In the genomic region with DNA sequence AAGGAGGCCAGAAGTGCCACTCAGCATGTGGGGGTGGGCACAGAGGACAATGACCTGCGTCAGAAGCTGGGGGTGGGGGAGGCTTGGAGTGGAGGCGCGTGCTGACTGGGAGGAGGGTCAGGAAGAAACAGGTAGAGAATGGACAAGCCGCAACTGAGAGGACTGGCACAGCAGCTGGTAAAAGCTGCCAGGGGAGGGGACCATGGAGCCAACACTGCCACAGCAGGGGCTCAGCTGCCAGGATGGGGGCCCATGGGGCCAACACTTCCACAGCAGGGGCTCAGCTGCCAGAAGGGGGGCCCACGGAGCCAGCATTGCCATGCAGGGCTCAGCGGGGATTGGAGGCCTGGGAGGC, we compare ENCODE assay signal across 29 cellular contexts.
"Had no signal": no experiment of that assay in that cellular context is flagged by ENCODE, and none has a peak within 500 bp of the region (broad histone marks: within the 10 kb centered on the region; RNA-seq: fewer than 3 reads in every experiment).

No MANE protein-coding gene starts in this region.

- H3K4me2 ChIP-seq: neural progenitor cell had no signal

- H2AFZ ChIP-seq: neural progenitor cell had no signal

- H3K9ac ChIP-seq: neural progenitor cell had no signal

- DNase-seq: dermis blood vessel endothelial cell; effector memory CD4-positive, alpha-beta T cell; esophagus squamous epithelium; foreskin melanocyte; glutamatergic neuron; heart right ventricle; hypothalamus; immature natural killer cell; islet precursor cell; kidney glomerular epithelial cell; left colon; left ventricle myocardium superior; naive thymus-derived CD4-positive, alpha-beta T cell; nucleus accumbens; psoas muscle; right cardiac atrium; stimulated activated CD4-positive, alpha-beta T cell treated with anti-CD3 and anti-CD28 coated beads, Interleukin-15, amount 100 ng/mL, for 24 hours; stimulated activated CD4-positive, alpha-beta T cell treated with anti-CD3 and anti-CD28 coated beads, Interleukin-2, amount 100 ng/mL, for 48 hours; stimulated activated naive CD4-positive, alpha-beta T cell treated with Interleukin-2 at 50 U/mL for 16 hours; stomach; thyroid gland; trophoblast cell had no signal

- H3K27me3 ChIP-seq: esophagus squamous epithelium, heart right ventricle, neural progenitor cell, thyroid gland had no signal

- H3K9me3 ChIP-seq: esophagus squamous epithelium, psoas muscle, stomach, thyroid gland had no signal

- H3K36me3 Mint-ChIP-seq: mesothelial cell of epicardium had no signal

- H3K27ac ChIP-seq: coronary artery, esophagus squamous epithelium, heart right ventricle, neural progenitor cell, psoas muscle, skin epidermis, stomach, thyroid gland had no signal

- H3K4me3 ChIP-seq: coronary artery, esophagus squamous epithelium, heart right ventricle, lung, neural progenitor cell, psoas muscle, skin epidermis, stomach, thyroid gland had no signal

- H3K36me3 ChIP-seq: esophagus squamous epithelium, heart right ventricle, neural progenitor cell, stomach, thyroid gland had no signal

- H3K4me1 ChIP-seq: esophagus squamous epithelium, heart right ventricle, neural progenitor cell, psoas muscle, stomach had no signal

- H3K4me1 Mint-ChIP-seq: memory B cell; mesothelial cell of epicardium; naive thymus-derived CD4-positive, alpha-beta T cell; nephron; neural progenitor cell had no signal

- H3K4me3 Mint-ChIP-seq: immature natural killer cell; memory B cell; mesothelial cell of epicardium; naive thymus-derived CD4-positive, alpha-beta T cell; nephron; neural progenitor cell had no signal

- H3K27ac Mint-ChIP-seq: memory B cell; mesothelial cell of epicardium; naive thymus-derived CD4-positive, alpha-beta T cell; nephron had no signal
